Comparison of ENCODE assay signal across 19 cellular contexts in the genomic region with DNA sequence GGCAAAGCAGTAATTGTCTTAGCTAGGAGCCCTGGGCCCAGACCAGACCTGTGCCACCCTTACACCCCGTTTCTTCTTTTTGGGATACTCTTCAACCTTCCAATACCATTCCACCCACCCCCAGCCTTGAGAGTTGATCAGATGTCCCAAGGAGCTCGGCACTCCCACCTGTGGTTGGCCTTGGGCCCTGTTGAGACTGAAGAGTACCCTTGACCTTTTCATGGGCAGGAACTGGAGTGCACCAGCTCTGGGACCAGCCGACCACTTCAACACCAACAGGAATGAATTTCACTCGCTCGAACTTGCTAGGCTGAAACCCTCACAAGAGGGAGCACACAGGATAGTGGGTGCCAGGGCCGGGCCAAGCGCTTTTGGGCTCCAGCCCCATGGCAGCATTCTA.
DNase-seq lines count a peak whose midpoint lies in the region; ATAC-seq and TF ChIP-seq lines count a peak whose summit lies in the region.
"Had no signal": no experiment of that assay in that cellular context is flagged by ENCODE, and none has a peak within 500 bp of the region (broad histone marks: within the 10 kb centered on the region; RNA-seq: fewer than 3 reads in every experiment).

No MANE protein-coding gene starts in this region.

- H3K4me3 ChIP-seq in left lung (no peak overlapping the region), lung (no peak overlapping the region), upper lobe of right lung (no peak overlapping the region)
- H3K4me3 ChIP-seq: A549, GM23248 had no signal

- H3K9me3 ChIP-seq in left lung (peaks cover 0 to 6% of the 10 kb centered on the region in 2 donors), lung (ENCODE audit: control insufficient read depth in 2 of 2, insufficient read depth in 1 of 2, low read length in 1 of 2) (peaks cover 3% of the 10 kb centered on the region in 2 donors), upper lobe of right lung (no peaks in the 10 kb centered on the region)

- H3K4me1 Mint-ChIP-seq in stimulated activated naive CD8-positive, alpha-beta T cell treated with anti-CD3 and anti-CD28 coated beads, Interleukin-15, amount 100 ng/mL, for 72 hours = no peaks in the 10 kb centered on the region
- H3K4me1 Mint-ChIP-seq in osteocyte (ENCODE audit: unreplicated experiment) = no peaks in the 10 kb centered on the region
- H3K4me1 Mint-ChIP-seq: CD4-positive, alpha-beta memory T cell had no signal

- H3K4me1 ChIP-seq in left lung (peaks cover 0 to 3% of the 10 kb centered on the region in 2 donors), lung (ENCODE audit: control insufficient read depth in 2 of 2, insufficient read depth in 2 of 2, low read length in 2 of 2) (peaks cover 1 to 2% of the 10 kb centered on the region in 2 donors), upper lobe of right lung (no peaks in the 10 kb centered on the region)
- H3K4me1 ChIP-seq: A549 had no signal

- no peaks in the 10 kb centered on the region for H3K36me3 ChIP-seq in left lung
- H3K36me3 ChIP-seq in lung (ENCODE audit: control insufficient read depth in 2 of 2, insufficient read depth in 2 of 2, low read length in 2 of 2) = no peaks in the 10 kb centered on the region
- no peaks in the 10 kb centered on the region for H3K36me3 ChIP-seq in upper lobe of right lung

- WGBS in lung, 2 donors = 74 to 92% methylated on average over 7 of the region's 7 CpGs

- peak; percentile 23 for ATAC-seq in stimulated activated naive CD8-positive, alpha-beta T cell treated with anti-CD3 and anti-CD28 coated beads, Interleukin-15, Interleukin-2, amounts not matched to agents 100 U/mL and 50 U/mL, for 24 hours
- no peak for ATAC-seq in stimulated activated naive CD8-positive, alpha-beta T cell treated with anti-CD3 and anti-CD28 coated beads, Interleukin-15, amount 100 ng/mL, for 72 hours
- ATAC-seq in left lung (peak; percentile 94), lung (ENCODE audit: insufficient read depth, low FRiP score) (peak; percentile 77), upper lobe of right lung (peak; percentile 91), HG02759 (IDR thresholded peaks at IDR 0.05; ENCODE audit: unreplicated experiment) (no peak)
- ATAC-seq: A549, HCT116 had no signal

- no peaks in the 10 kb centered on the region for H3K27me3 ChIP-seq in left lung
- H3K27me3 ChIP-seq in lung (ENCODE audit: control insufficient read depth, insufficient read depth) = no peaks in the 10 kb centered on the region
- H3K27me3 ChIP-seq in upper lobe of right lung = no peaks in the 10 kb centered on the region

- TF ChIP-seq CTCF in left lung (IDR thresholded peaks at IDR 0.05) (no peak), lung (IDR thresholded peaks at IDR 0.05; ENCODE audit: control extremely low read depth, extremely low read depth) (no peak), upper lobe of right lung (IDR thresholded peaks at IDR 0.05) (no peak), osteocyte (IDR thresholded peaks at IDR 0.05) (no peak)

- H3K27me3 Mint-ChIP-seq in stimulated activated naive CD8-positive, alpha-beta T cell treated with anti-CD3 and anti-CD28 coated beads, Interleukin-15, amount 100 ng/mL, for 72 hours = no peaks in the 10 kb centered on the region
- H3K27me3 Mint-ChIP-seq in osteocyte (ENCODE audit: unreplicated experiment) = peaks cover 8% of the 10 kb centered on the region

- no peak for DNase-seq in stimulated activated naive CD8-positive, alpha-beta T cell treated with anti-CD3 and anti-CD28 coated beads, Interleukin-15, Interleukin-2, amounts not matched to agents 100 U/mL and 50 U/mL, for 24 hours
- DNase-seq in stimulated activated naive CD8-positive, alpha-beta T cell treated with anti-CD3 and anti-CD28 coated beads, Interleukin-15, amount 100 ng/mL, for 72 hours = no peak
- DNase-seq in left lung = peak in 1 of 2 donors; percentile 69
- peak; percentile 68 for DNase-seq in lung (ENCODE audit: low spot score)
- peak; percentile 70 for DNase-seq in upper lobe of right lung
- no peak for DNase-seq in osteocyte (ENCODE audit: extremely low spot score, unreplicated experiment)
- DNase-seq in amygdala (lab: John Stamatoyannopoulos, UW) = no peak
- DNase-seq: 8988T; C1 segment of cervical spinal cord; Calu3; CD4-positive, alpha-beta memory T cell; COR-L47; DMS53; DMS79 treated with DMSO at 0.1 percent for 48 hours; GM23248; H9 had no signal

- H3K27ac ChIP-seq in left lung = peak overlapping the region in 1 of 2 donors; percentile 21
- H3K27ac ChIP-seq in lung (ENCODE audit: low read depth in 1 of 2, low read length in 1 of 2) = peak overlapping the region in 1 of 2 donors; percentile 15
- H3K27ac ChIP-seq in upper lobe of right lung = no peak overlapping the region
- H3K27ac ChIP-seq: A549, GM23248 had no signal

- no peaks in the 10 kb centered on the region for H3K9me3 Mint-ChIP-seq in stimulated activated naive CD8-positive, alpha-beta T cell treated with anti-CD3 and anti-CD28 coated beads, Interleukin-15, amount 100 ng/mL, for 72 hours
- H3K9me3 Mint-ChIP-seq in osteocyte (ENCODE audit: unreplicated experiment) = peaks cover 7% of the 10 kb centered on the region

- no peak overlapping the region for H3K27ac Mint-ChIP-seq in stimulated activated naive CD8-positive, alpha-beta T cell treated with anti-CD3 and anti-CD28 coated beads, Interleukin-15, amount 100 ng/mL, for 72 hours
- no peak overlapping the region for H3K27ac Mint-ChIP-seq in osteocyte (ENCODE audit: unreplicated experiment)
- H3K27ac Mint-ChIP-seq: CD4-positive, alpha-beta memory T cell had no signal

- no peaks in the 10 kb centered on the region for H3K36me3 Mint-ChIP-seq in osteocyte (ENCODE audit: unreplicated experiment)
- H3K36me3 Mint-ChIP-seq: CD4-positive, alpha-beta memory T cell had no signal

- intact Hi-C loops in left lung (cut with DNase I) = no loop called here
- intact Hi-C loops in upper lobe of right lung (cut with DNase I) = no loop called here

- no peak overlapping the region for H3K4me3 Mint-ChIP-seq in stimulated activated naive CD8-positive, alpha-beta T cell treated with anti-CD3 and anti-CD28 coated beads, Interleukin-15, amount 100 ng/mL, for 72 hours
- H3K4me3 Mint-ChIP-seq in osteocyte (ENCODE audit: unreplicated experiment) = no peak overlapping the region
- H3K4me3 Mint-ChIP-seq: CD4-positive, alpha-beta memory T cell; H9 had no signal

Comparison
In these comparisons a context has a peak if more than half of its experiments do, and no peak if none do; other contexts are left out.
1. ATAC-seq: peak in stimulated activated naive CD8-positive, alpha-beta T cell treated with anti-CD3 and anti-CD28 coated beads, Interleukin-15, Interleukin-2, amounts not matched to agents 100 U/mL and 50 U/mL, for 24 hours (single experiment), left lung (single experiment), lung (single experiment) and upper lobe of right lung (single experiment); none in stimulated activated naive CD8-positive, alpha-beta T cell treated with anti-CD3 and anti-CD28 coated beads, Interleukin-15, amount 100 ng/mL, for 72 hours (single experiment) and HG02759 (single experiment).
2. DNase-seq: peak in lung (single experiment) and upper lobe of right lung (single experiment); none in stimulated activated naive CD8-positive, alpha-beta T cell treated with anti-CD3 and anti-CD28 coated beads, Interleukin-15, Interleukin-2, amounts not matched to agents 100 U/mL and 50 U/mL, for 24 hours (single experiment), stimulated activated naive CD8-positive, alpha-beta T cell treated with anti-CD3 and anti-CD28 coated beads, Interleukin-15, amount 100 ng/mL, for 72 hours (0 of 2), osteocyte (single experiment) and amygdala (0 of 56).